8 cellular contexts compared by ENCODE assay signal in the genomic region with DNA sequence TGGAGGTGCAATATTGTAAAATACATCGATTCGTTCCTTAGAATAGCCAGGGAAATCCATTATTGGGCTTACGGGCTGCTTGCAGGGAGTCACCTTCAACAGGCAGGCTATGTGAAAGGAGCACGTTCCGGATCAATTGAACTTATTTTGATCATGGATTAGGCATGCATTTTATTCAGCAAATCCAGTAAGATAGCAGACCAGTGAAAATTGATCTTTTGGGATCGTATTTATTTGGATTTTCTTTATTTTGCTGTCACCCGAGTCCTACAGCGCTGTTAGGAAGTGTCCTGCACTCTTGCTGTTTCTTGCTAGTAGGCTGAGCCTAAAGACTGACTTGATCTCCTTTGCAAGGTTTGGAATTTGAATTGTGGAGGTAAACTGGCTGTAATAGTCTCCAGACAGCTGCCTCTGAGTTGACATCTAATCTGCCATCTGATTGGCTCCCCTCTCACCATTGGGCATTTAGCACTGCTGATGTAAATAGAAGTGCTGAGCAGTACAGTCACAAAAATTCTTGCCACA. TPM values are rescaled to one million over a fixed set of nuclear protein-coding genes. Genes with fewer than 3 reads are reported as not detected.
DNase-seq lines count a peak whose midpoint lies in the region; ATAC-seq and TF ChIP-seq lines count a peak whose summit lies in the region.

No MANE protein-coding gene starts in this region.

- H3K27me3 Mint-ChIP-seq in CD8-positive, alpha-beta memory T cell = no peaks in the 10 kb centered on the region
- H3K27me3 Mint-ChIP-seq in activated B cell treated with CpG ODN at 0.5 μM for 24 hours = no peaks in the 10 kb centered on the region

- no peaks in the 10 kb centered on the region for H3K36me3 ChIP-seq in CD8-positive, alpha-beta memory T cell (ENCODE audit: insufficient read depth, low read length)
- H3K36me3 ChIP-seq in duodenal mucosa (ENCODE audit: control insufficient read depth in 1 of 2, insufficient read depth in 2 of 2, low read length in 2 of 2) = no peaks in the 10 kb centered on the region
- H3K36me3 ChIP-seq in left lung = no peaks in the 10 kb centered on the region

- H3K27me3 ChIP-seq in CD8-positive, alpha-beta memory T cell (ENCODE audit: insufficient read depth, low read length, poor library complexity, severe bottlenecking) = no peaks in the 10 kb centered on the region
- no peaks in the 10 kb centered on the region for H3K27me3 ChIP-seq in duodenal mucosa (ENCODE audit: control insufficient read depth in 1 of 2, insufficient read depth in 2 of 2, low read length in 2 of 2)
- H3K27me3 ChIP-seq in left lung = no peaks in the 10 kb centered on the region

- POLR2A ChIA-PET in CD8-positive, alpha-beta memory T cell (lab: Charles Lee) = interaction anchor here (0.6 to 5.5 kb wide), 5 partner anchors 16 to 387 kb away, joined by 3 to 66 read pairs (median 4); no protein-coding TSS in a partner anchor
- POLR2A ChIA-PET in activated B cell treated with CpG ODN at 0.5 μM for 24 hours (lab: Charles Lee) = interaction anchor here (0.7 to 5.8 kb wide), 15 partner anchors 10 to 298 kb away, joined by 3 to 155 read pairs (median 4); no protein-coding TSS in a partner anchor

- H3K36me3 Mint-ChIP-seq in CD8-positive, alpha-beta memory T cell = peaks cover 0 to 21% (median 4%) of the 10 kb centered on the region in 3 donors
- H3K36me3 Mint-ChIP-seq in activated B cell treated with CpG ODN at 0.5 μM for 24 hours (ENCODE audit: low read depth) = peaks cover 16% of the 10 kb centered on the region

- peak overlapping the region; percentile 82 to 91 for H3K9ac ChIP-seq in duodenal mucosa (ENCODE audit: low read depth in 1 of 2, low read length in 2 of 2)

- no peaks in the 10 kb centered on the region for H3K9me3 ChIP-seq in CD8-positive, alpha-beta memory T cell (ENCODE audit: low read length)
- H3K9me3 ChIP-seq in duodenal mucosa (ENCODE audit: control insufficient read depth in 1 of 2, low read length in 2 of 2) = no peaks in the 10 kb centered on the region
- no peaks in the 10 kb centered on the region for H3K9me3 ChIP-seq in left lung

- ATAC-seq in GM19328 (IDR thresholded peaks at IDR 0.05; ENCODE audit: unreplicated experiment) (peak; percentile 41), HG03442 (IDR thresholded peaks at IDR 0.05; ENCODE audit: unreplicated experiment) (peak; percentile 48), activated B cell treated with CpG ODN at 0.5 μM for 24 hours (ENCODE audit: low read depth) (peak; percentile 33), left lung (peak; percentile 77)

- H3K4me3 Mint-ChIP-seq in CD8-positive, alpha-beta memory T cell = peak overlapping the region; percentile 88 to 95 (median 90)
- H3K4me3 Mint-ChIP-seq in activated B cell treated with CpG ODN at 0.5 μM for 24 hours = peak overlapping the region; percentile 92

- peak overlapping the region; percentile 79 to 99 (median 92) for H3K27ac Mint-ChIP-seq in CD8-positive, alpha-beta memory T cell
- H3K27ac Mint-ChIP-seq in activated B cell treated with CpG ODN at 0.5 μM for 24 hours = peak overlapping the region; percentile 93

- TF ChIP-seq CTCF in activated B cell treated with CpG ODN at 0.5 μM for 24 hours (IDR thresholded peaks at IDR 0.05) (no peak), left lung (IDR thresholded peaks at IDR 0.05) (no peak)

- peak overlapping the region; percentile 60 for H3K27ac ChIP-seq in CD8-positive, alpha-beta memory T cell (ENCODE audit: low read depth, low read length)
- H3K27ac ChIP-seq in duodenal mucosa (ENCODE audit: low read depth, low read length) = peak overlapping the region; percentile 97
- H3K27ac ChIP-seq in left lung = peak overlapping the region; percentile 95 to 98

- CTCF ChIA-PET in CD8-positive, alpha-beta memory T cell (lab: Charles Lee) = interaction anchor here (0.6 to 3.0 kb wide), 5 partner anchors 9 to 1771 kb away, joined by 3 to 10 read pairs (median 3); no protein-coding TSS in a partner anchor
- CTCF ChIA-PET in activated B cell treated with CpG ODN at 0.5 μM for 24 hours (lab: Charles Lee) = interaction anchor here (0.6 to 2.0 kb wide), 5 partner anchors 11 to 241 kb away, joined by 3 to 5 read pairs (median 4); no protein-coding TSS in a partner anchor

- no peaks in the 10 kb centered on the region for H3K9me3 Mint-ChIP-seq in CD8-positive, alpha-beta memory T cell
- H3K9me3 Mint-ChIP-seq in activated B cell treated with CpG ODN at 0.5 μM for 24 hours = no peaks in the 10 kb centered on the region

- intact Hi-C loops in activated B cell treated with CpG ODN at 0.5 μM for 24 hours (cut with micrococcal nuclease) = loop anchor here (1.0 to 10.0 kb wide), 5 partner anchors 11 to 405 kb away; no protein-coding TSS in a partner anchor
- intact Hi-C loops in left lung (cut with DNase I) = loop anchor here in 1 of 2 donors (10.0 kb wide), 1 partner anchor 245 kb away; no protein-coding TSS in a partner anchor

- H3K4me1 Mint-ChIP-seq in CD8-positive, alpha-beta memory T cell = peaks cover 52 to 59% (median 58%) of the 10 kb centered on the region in 3 donors
- H3K4me1 Mint-ChIP-seq in activated B cell treated with CpG ODN at 0.5 μM for 24 hours = peaks cover 61% of the 10 kb centered on the region

- peak; percentile 30 to 68 (median 66) for DNase-seq in CD8-positive, alpha-beta memory T cell
- DNase-seq in NCI-H446 (lab: John Stamatoyannopoulos, UW) (peak; percentile 28 to 76), activated B cell treated with CpG ODN at 0.5 μM for 24 hours (no peak), left lung (peak in 1 of 2 donors; percentile 53)
- peak; percentile 29 to 56 for DNase-seq in stimulated activated CD8-positive, alpha-beta memory T cell treated with anti-CD3 and anti-CD28 coated beads, Interleukin-7, amount 100 ng/mL, for 4 hours (ENCODE audit: low read depth in 2 of 2)

- H3K4me3 ChIP-seq in CD8-positive, alpha-beta memory T cell (ENCODE audit: low read length) = peak overlapping the region; percentile 83
- H3K4me3 ChIP-seq in duodenal mucosa (ENCODE audit: low read depth in 1 of 2, low read length in 2 of 2) (peak overlapping the region; percentile 91 to 95), left lung (peak overlapping the region; percentile 56 to 72)

- H3K4me1 ChIP-seq in CD8-positive, alpha-beta memory T cell (ENCODE audit: insufficient read depth, low read length) = peaks cover 33% of the 10 kb centered on the region
- H3K4me1 ChIP-seq in duodenal mucosa (ENCODE audit: control insufficient read depth in 1 of 2, insufficient read depth in 2 of 2, low read length in 2 of 2) (peaks cover 34 to 37% of the 10 kb centered on the region in 2 donors), left lung (peaks cover 16 to 60% of the 10 kb centered on the region in 2 donors)

RNA-seq across cellular contexts. Expression of gene ARID1B, which starts 3.0 kb away (rescaled TPM):
- 10 to 100 TPM; 53.0 to 57.9 TPM for total RNA-seq in CD8-positive, alpha-beta memory T cell
- 19.1 TPM for polyA plus RNA-seq in CD8-positive, alpha-beta memory T cell
- total RNA-seq in activated B cell treated with CpG ODN at 0.5 μM for 24 hours (194 and 248 TPM in 2 replicates), left lung (10 to 100 TPM; 67.6 to 69.5 TPM)
